8 cellular contexts compared by ENCODE assay signal in the genomic region with DNA sequence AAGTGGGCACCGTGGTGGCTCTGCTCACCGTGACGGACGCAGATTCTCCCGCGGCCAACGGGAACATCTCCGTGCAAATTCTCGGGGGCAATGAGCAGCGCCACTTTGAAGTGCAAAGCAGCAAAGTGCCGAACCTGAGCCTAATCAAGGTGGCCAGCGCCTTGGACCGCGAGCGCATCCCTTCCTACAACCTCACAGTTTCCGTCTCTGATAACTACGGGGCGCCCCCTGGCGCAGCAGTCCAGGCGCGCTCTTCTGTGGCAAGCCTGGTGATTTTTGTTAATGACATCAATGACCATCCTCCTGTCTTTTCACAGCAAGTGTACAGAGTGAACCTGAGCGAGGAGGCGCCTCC. TPM values are rescaled to one million over a fixed set of nuclear protein-coding genes. Genes with fewer than 3 reads are reported as not detected.
A peak's percentile ranks its signal among the peaks of the same experiment; 100 is the strongest.
DNase-seq lines count a peak whose midpoint lies in the region; ATAC-seq and TF ChIP-seq lines count a peak whose summit lies in the region.

No MANE protein-coding gene starts in this region.

- peak overlapping the region; percentile 43; the same call in 1 of the 2 replicates for H2BK20ac ChIP-seq in IMR-90 (ENCODE audit: low read depth, low read length)

- in situ Hi-C loops in IMR-90 (cut with MboI; ENCODE audit: low sequenced_read_pairs), result loop anchor here (25.0 kb wide), 2 partner anchors 920 to 1095 kb away; no protein-coding TSS in a partner anchor

- WGBS in IMR-90 (ENCODE audit: extremely low coverage in 2 of 2, insufficient read length in 1 of 2), 2 experiments, result 0% methylated on average over 2 of the region's 23 CpGs; no CpG with 5 or more reads in 1 of the 2 experiments

- dilution Hi-C loops in IMR-90 (cut with HindIII; ENCODE audit: low sequenced_read_pairs, unreplicated experiment), result no loop called here

- H4K20me1 ChIP-seq in IMR-90 (ENCODE audit: insufficient read depth, low read length), result peaks cover 6% of the 10 kb centered on the region; the same call in 1 of the 2 replicates

- ATAC-seq in IMR-90 (ENCODE audit: low read depth), result no peak
- ATAC-seq in HG02884 (IDR thresholded peaks at IDR 0.05; ENCODE audit: unreplicated experiment), result no peak

- peak overlapping the region; percentile 68; the same call in 2 of the 3 replicates for H2BK15ac ChIP-seq in IMR-90 (ENCODE audit: low read depth, low read length)

- H3K27ac ChIP-seq in IMR-90 (ENCODE audit: insufficient read depth, low read length), result peak overlapping the region; percentile 12
- H3K27ac ChIP-seq in tibial artery, result peak overlapping the region; percentile 93 to 99

- no TSS peak for BruUV-seq in IMR-90 (replicated peaks; lab: Mats Ljungman, UMichigan)

- H4K91ac ChIP-seq in IMR-90 (ENCODE audit: insufficient read depth, low read depth, low read length), result peak overlapping the region; percentile 63; the same call in 1 of the 2 replicates

- H3K18ac ChIP-seq in IMR-90 (ENCODE audit: low read depth, low read length), result 0 out of 2 replicates have a peak overlapping the region, but pooled peaks have one; percentile 2

- peak overlapping the region; percentile 50; the same call in 1 of the 2 replicates for H3K56ac ChIP-seq in IMR-90 (ENCODE audit: extremely low read depth, insufficient read depth, low read length)

- H3K27me3 ChIP-seq in IMR-90 (ENCODE audit: control insufficient read depth, insufficient read depth, low read length), result no peaks in the 10 kb centered on the region
- no peaks in the 10 kb centered on the region for H3K27me3 ChIP-seq in tibial artery

- H2AFZ ChIP-seq in IMR-90 (replicated peaks; ENCODE audit: low read length, poor library complexity), result peak overlapping the region; percentile 97

- CTCF ChIA-PET in IMR-90 (lab: Yijun Ruan, JAX), result interaction anchor here (0.8 to 1.2 kb wide), 2 partner anchors 412 to 769 kb away, joined by 3 read pairs; no protein-coding TSS in a partner anchor

- DNase-seq in AG09309 (ENCODE audit: low read depth), result no peak
- DNase-seq in IMR-90, result peak; percentile 54
- peak; percentile 66 for DNase-seq in dermis blood vessel endothelial cell
- peak; percentile 59 to 74 for DNase-seq in lung microvascular endothelial cell (ENCODE audit: low read depth in 2 of 2)
- peak in 1 of 2 donors; percentile 48 for DNase-seq in tibial artery
- no peak for DNase-seq in NCI-H2196 treated with DMSO at 0.1 percent for 48 hours (lab: John Stamatoyannopoulos, UW; ENCODE audit: unreplicated experiment)
- DNase-seq in NCI-H345 treated with DMSO at 0.1 percent for 48 hours (lab: John Stamatoyannopoulos, UW; ENCODE audit: unreplicated experiment), result no peak

- peak overlapping the region; percentile 70 for H2AK9ac ChIP-seq in IMR-90 (replicated peaks; ENCODE audit: low read depth, low read length, poor library complexity)

- POLR2A ChIA-PET in IMR-90 (lab: Charles Lee; ENCODE audit: unreplicated experiment), result no interaction called here

- H3K4me1 ChIP-seq in IMR-90 (ENCODE audit: control insufficient read depth, insufficient read depth, low read length) (peaks cover 11% of the 10 kb centered on the region), tibial artery (peaks cover 0 to 60% (median 24%) of the 10 kb centered on the region in 4 donors)

- intact Hi-C loops in IMR-90 (cut with micrococcal nuclease), result loop anchor here (5.0 to 10.0 kb wide), 6 partner anchors 50 to 907 kb away; no protein-coding TSS in a partner anchor
- intact Hi-C loops in tibial artery (cut with DNase I; ENCODE audit: low total_unique reads), result loop anchor here (5.0 kb wide), 1 partner anchor 80 kb away; no protein-coding TSS in a partner anchor

- H3K14ac ChIP-seq in IMR-90 (replicated peaks; ENCODE audit: low read depth, low read length), result peak overlapping the region; percentile 73

- TF ChIP-seq POLR2A in IMR-90 (IDR thresholded peaks at IDR 0.05; ENCODE audit: low read depth, low read length), result no peak

- peak overlapping the region; percentile 77 for H2BK120ac ChIP-seq in IMR-90 (ENCODE audit: low read depth, low read length)

- peak overlapping the region; percentile 28 for H3K9ac ChIP-seq in IMR-90 (ENCODE audit: low read depth, low read length)

- H3K4me3 ChIP-seq in AG09309 (ENCODE audit: control insufficient read depth, low read depth, low read length) (peak overlapping the region; percentile 99), IMR-90 (ENCODE audit: insufficient read depth, low read depth, low read length) (peak overlapping the region; percentile 57), tibial artery (peak overlapping the region; percentile 83 to 99)

- H2BK5ac ChIP-seq in IMR-90 (ENCODE audit: low read depth, low read length, poor library complexity, severe bottlenecking), result peak overlapping the region; percentile 76

- H3K79me1 ChIP-seq in IMR-90 (ENCODE audit: low read depth in 1 of 2, low read length in 2 of 2), result peaks cover 31 to 61% of the 10 kb centered on the region in 2 experiments

- H3K9me3 ChIP-seq in IMR-90 (ENCODE audit: control insufficient read depth, insufficient read depth, low read length) (no peaks in the 10 kb centered on the region), tibial artery (no peaks in the 10 kb centered on the region)

- peak overlapping the region; percentile 78 for H3K4ac ChIP-seq in IMR-90 (ENCODE audit: low read depth, low read length)

- peaks cover 9% of the 10 kb centered on the region for H3K36me3 ChIP-seq in IMR-90 (ENCODE audit: control insufficient read depth, insufficient read depth, low read length)
- H3K36me3 ChIP-seq in tibial artery, result no peaks in the 10 kb centered on the region

- peak; percentile 30; the same call in 1 of the 2 replicates for TF ChIP-seq RAD21 in IMR-90 (IDR thresholded peaks at IDR 0.05; ENCODE audit: low read length)

- peak overlapping the region; percentile 85 for H3K23ac ChIP-seq in IMR-90 (ENCODE audit: low read depth, low read length)

- H3K4me2 ChIP-seq in IMR-90 (ENCODE audit: low read depth, low read length), result peak overlapping the region; percentile 82

- H4K5ac ChIP-seq in IMR-90 (ENCODE audit: low read depth, low read length), result peak overlapping the region; percentile 27; the same call in 1 of the 2 replicates

- TF ChIP-seq CTCF in AG09309 (IDR thresholded peaks at IDR 0.05; ENCODE audit: control insufficient read depth, insufficient read depth, low read depth, low read length, missing control alignments) (peak; percentile 79), IMR-90 (conservative IDR thresholded peaks at IDR 0.05; ENCODE audit: low read depth, low read length) (peak; percentile 61), tibial artery (IDR thresholded peaks at IDR 0.05) (peak in 1 of 2 experiments; percentile 41)

- peaks cover 16% of the 10 kb centered on the region for H3K9me1 ChIP-seq in IMR-90 (ENCODE audit: insufficient read depth, low read length)

- peak overlapping the region; percentile 79; the same call in 1 of the 2 replicates for H2AK5ac ChIP-seq in IMR-90 (ENCODE audit: low read depth, low read length)

- peak overlapping the region; percentile 70 to 88 for H4K8ac ChIP-seq in IMR-90 (ENCODE audit: low read depth in 2 of 2, low read length in 2 of 2)

TF ChIP-seq in IMR-90, 13 proteins besides CTCF, POLR2A, EP300 and RAD21:
- TF ChIP-seq RCOR1 (IDR thresholded peaks at IDR 0.05; ENCODE audit: insufficient replicate concordance, low read length) (no peak), CHD1 (IDR thresholded peaks at IDR 0.05; ENCODE audit: low read depth, low read length) (no peak), FOS (IDR thresholded peaks at IDR 0.05; ENCODE audit: low read depth, low read length) (no peak), SMC3 (IDR thresholded peaks at IDR 0.05; ENCODE audit: low read depth, low read length) (peak; percentile 36), BHLHE40 (IDR thresholded peaks at IDR 0.05; ENCODE audit: low read depth, low read length) (no peak), RFX5 (IDR thresholded peaks at IDR 0.05; ENCODE audit: low read depth, low read length) (no peak)
TF ChIP-seq in IMR-90: peak in this region for 1.

RNA-seq across cellular contexts. Expression of gene FAT4, which starts 2.7 kb away (rescaled TPM):
- 35.6 and 37.5 TPM in 2 replicates for total RNA-seq in IMR-90 (2012; rRNA removed)
- 6.8 and 7.2 TPM in 2 replicates for polyA plus RNA-seq in IMR-90 (2012; rRNA removed)
- polyA plus RNA-seq in IMR-90 (2012; cell fraction: cytosol; rRNA removed), result 2.6 and 3.1 TPM in 2 replicates
- polyA plus RNA-seq in IMR-90 (2012; cell fraction: nucleus; rRNA removed; ENCODE audit: low replicate concordance), result 3.5 and 10.2 TPM in 2 replicates
- 69.6 and 120 TPM in 2 replicates for total RNA-seq in dermis blood vessel endothelial cell
- total RNA-seq in lung microvascular endothelial cell, result 40.3 and 51.8 TPM in 2 replicates

Comparison
In these comparisons a context has a peak if more than half of its experiments do, and no peak if none do; other contexts are left out.
1. DNase-seq: peak in IMR-90 (single experiment), dermis blood vessel endothelial cell (single experiment) and lung microvascular endothelial cell (2 of 2); none in AG09309 (single experiment), NCI-H2196 treated with DMSO at 0.1 percent for 48 hours (single experiment) and NCI-H345 treated with DMSO at 0.1 percent for 48 hours (single experiment).
2. Peak in every context shown above with its lines, with median percentiles within 50 percentile points of each other: H3K4me3 ChIP-seq.